ENCODE assay signal across 21 cellular contexts in genomic region chr5:53322257-53322656, GRCh38.
"Had no signal": no experiment of that assay in that cellular context is flagged by ENCODE, and none has a peak within 500 bp of the region (broad histone marks: within the 10 kb centered on the region; RNA-seq: fewer than 3 reads in every experiment).

No MANE protein-coding gene starts in this region.

- H3K4me3 ChIP-seq: breast epithelium, esophagus squamous epithelium, tibial nerve, uterus had no signal

- H3K9ac ChIP-seq: parathyroid adenoma had no signal

- DNase-seq: activated CD4-positive, alpha-beta T cell treated with anti-CD3 and anti-CD28 coated beads, Interleukin-2, amount 50 U/mL, for 1 hour; activated CD4-positive, CD25-positive, alpha-beta regulatory T cell; activated CD8-positive, alpha-beta memory T cell treated with anti-CD3 and anti-CD28 coated beads, Interleukin-2, amount 50 U/mL, for 4 hours; activated naive CD4-positive, alpha-beta T cell treated with anti-CD3 and anti-CD28 coated beads for 36 hours; activated T-cell treated with anti-CD3 and anti-CD28 coated beads, Interleukin-2, amount 50 U/mL, for 4 hours; cerebellar nuclear complex; effector CD4-positive, alpha-beta T cell; esophagus squamous epithelium; immature natural killer cell; left cardiac atrium; mesendoderm; naive thymus-derived CD8-positive, alpha-beta T cell; retina; stimulated activated CD4-positive, alpha-beta T cell treated with anti-CD3 and anti-CD28 coated beads, Interleukin-12 subunit alpha, Interleukin-12 subunit beta, amount 100 ng/mL, for 4 hours; stimulated activated CD4-positive, alpha-beta T cell treated with anti-CD3 and anti-CD28 coated beads, Interleukin-1b, Interleukin-23, amount 100 ng/mL, for 48 hours; T-helper 1 cell; T-helper 9 cell; uterus had no signal

- ATAC-seq: activated T-cell treated with anti-CD3 and anti-CD28 coated beads, Interleukin-2, amount 50 U/mL, for 4 hours; left cardiac atrium; naive thymus-derived CD8-positive, alpha-beta T cell had no signal

- H2AFZ ChIP-seq: parathyroid adenoma had no signal

- H3K36me3 ChIP-seq: breast epithelium, esophagus squamous epithelium, tibial nerve, uterus had no signal

- H3K4me1 ChIP-seq: breast epithelium, parathyroid adenoma, uterus had no signal

- H3K79me2 ChIP-seq: parathyroid adenoma had no signal

- H3K27ac ChIP-seq: breast epithelium, esophagus squamous epithelium, parathyroid adenoma, tibial nerve, uterus had no signal

- H3K27me3 ChIP-seq: breast epithelium, esophagus squamous epithelium, tibial nerve, uterus had no signal

- H3K9me3 ChIP-seq: breast epithelium, esophagus squamous epithelium, tibial nerve, uterus had no signal
